ENCODE assay signal across 8 cellular contexts in the genomic region with DNA sequence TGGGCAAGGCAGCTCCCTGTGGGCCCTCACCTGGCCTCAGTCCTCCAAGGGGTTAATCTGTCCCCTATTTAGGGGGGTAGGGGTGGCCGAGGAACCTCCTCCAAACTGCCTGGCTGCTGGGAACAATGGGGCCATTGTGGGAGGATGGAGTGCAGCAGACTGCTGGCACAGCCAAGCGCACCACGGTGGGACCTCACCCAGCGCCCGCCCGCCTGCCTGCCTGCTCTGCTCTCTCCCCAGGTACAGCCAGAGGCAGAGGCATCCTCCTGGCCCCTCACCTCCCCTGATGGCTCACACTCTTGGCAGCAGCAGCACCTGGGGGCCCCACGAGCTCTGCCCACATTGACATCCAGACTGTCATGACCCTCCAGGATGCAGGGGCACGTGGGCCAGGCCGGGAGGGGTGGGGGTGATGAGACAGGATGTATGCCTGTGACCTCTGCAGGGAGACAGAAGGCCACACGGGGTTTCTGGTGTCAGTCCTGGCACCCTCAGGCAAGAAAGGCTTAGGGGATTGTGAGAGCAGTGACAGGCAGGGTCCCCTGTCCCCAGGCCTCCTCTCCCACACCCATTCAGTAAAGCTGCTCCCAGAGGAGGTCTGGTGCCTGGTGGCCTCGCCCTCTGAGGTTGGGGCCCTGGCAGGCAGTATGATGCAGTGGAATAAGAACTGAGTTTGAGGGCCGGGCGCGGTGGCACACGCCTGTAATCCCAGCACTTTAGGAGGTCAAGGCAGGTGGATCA. TPM values are rescaled to one million over a fixed set of nuclear protein-coding genes. Genes with fewer than 3 reads are reported as not detected.
DNase-seq lines count a peak whose midpoint lies in the region; ATAC-seq and TF ChIP-seq lines count a peak whose summit lies in the region.

No MANE protein-coding gene starts in this region.

- H3K27ac Mint-ChIP-seq in T-helper 17 cell (peak overlapping the region; percentile 98), type B pancreatic cell (peak overlapping the region; percentile 98)

- ATAC-seq in HG02678 (IDR thresholded peaks at IDR 0.05; ENCODE audit: unreplicated experiment) = peak; percentile 33
- peak; percentile 51 for ATAC-seq in T-helper 17 cell
- no peak for ATAC-seq in HG02870 (IDR thresholded peaks at IDR 0.05; ENCODE audit: unreplicated experiment)

- peak overlapping the region; percentile 95 for H3K27ac ChIP-seq in muscle layer of colon (ENCODE audit: low read depth, low read length)

- H3K27me3 Mint-ChIP-seq in T-helper 17 cell = no peaks in the 10 kb centered on the region
- H3K27me3 Mint-ChIP-seq in type B pancreatic cell = no peaks in the 10 kb centered on the region

- H3K4me1 ChIP-seq in muscle layer of colon (ENCODE audit: insufficient read depth, low read length) = peaks cover 94% of the 10 kb centered on the region

- no peaks in the 10 kb centered on the region for H3K9me3 Mint-ChIP-seq in type B pancreatic cell

- no peaks in the 10 kb centered on the region for H3K36me3 Mint-ChIP-seq in T-helper 17 cell (ENCODE audit: low read depth)
- H3K36me3 Mint-ChIP-seq in type B pancreatic cell = no peaks in the 10 kb centered on the region

- H3K9me3 ChIP-seq in T-helper 17 cell (ENCODE audit: control insufficient read depth, low read length, poor library complexity, severe bottlenecking) (no peaks in the 10 kb centered on the region), muscle layer of colon (ENCODE audit: low read length) (no peaks in the 10 kb centered on the region)

- H3K9ac ChIP-seq in muscle layer of colon (ENCODE audit: low read length) = peak overlapping the region; percentile 33

- DNase-seq in T-helper 17 cell = peak; percentile 42 to 72 (median 56)
- peak; percentile 86 for DNase-seq in central memory CD4-positive, alpha-beta T cell
- no peak for DNase-seq in type B pancreatic cell (ENCODE audit: extremely low spot score, unreplicated experiment)
- no peak for DNase-seq in CD1c-positive myeloid dendritic cell (ENCODE audit: extremely low spot score)
- no peak for DNase-seq in inferior parietal cortex (ENCODE audit: extremely low spot score)

- H3K36me3 ChIP-seq in muscle layer of colon (ENCODE audit: insufficient read depth, low read length) = no peaks in the 10 kb centered on the region

- H3K4me3 Mint-ChIP-seq in T-helper 17 cell = peak overlapping the region; percentile 93
- H3K4me3 Mint-ChIP-seq in type B pancreatic cell = peak overlapping the region; percentile 71

- H3K4me3 ChIP-seq in muscle layer of colon (ENCODE audit: low read depth in 1 of 2, low read length in 2 of 2) = peak overlapping the region in 1 of 2 donors; percentile 35

- TF ChIP-seq CTCF in type B pancreatic cell (conservative IDR thresholded peaks at IDR 0.05) = no peak

- H3K4me1 Mint-ChIP-seq in T-helper 17 cell = peaks cover 66% of the 10 kb centered on the region
- H3K4me1 Mint-ChIP-seq in type B pancreatic cell (ENCODE audit: unreplicated experiment) = peaks cover 56% of the 10 kb centered on the region

- no peaks in the 10 kb centered on the region for H3K27me3 ChIP-seq in muscle layer of colon (ENCODE audit: control insufficient read depth in 1 of 2, insufficient read depth in 2 of 2, low read length in 2 of 2)

RNA-seq across cellular contexts. Expression of a gene that starts 11.4 kb away (rescaled TPM):
- 100 to 1,000 TPM; 186 to 204 TPM for total RNA-seq in T-helper 17 cell
- 44.4 and 77.2 TPM in 2 replicates for total RNA-seq in type B pancreatic cell (ENCODE audit: low replicate concordance)

RNA-seq across cellular contexts. Expression of a gene that starts 30.7 kb away (rescaled TPM):
- 10 to 100 TPM; 11.1 to 15.0 TPM for total RNA-seq in T-helper 17 cell
- total RNA-seq in type B pancreatic cell (ENCODE audit: low replicate concordance) = not detected in 2 replicates

RNA-seq across cellular contexts. Expression of a gene that starts 41.8 kb away (rescaled TPM):
- total RNA-seq in T-helper 17 cell (not detected), type B pancreatic cell (ENCODE audit: low replicate concordance) (26.8 and 30.1 TPM in 2 replicates)

RNA-seq across cellular contexts. Expression of a gene that starts 57.2 kb away (rescaled TPM):
- total RNA-seq in T-helper 17 cell = not detected
- total RNA-seq in type B pancreatic cell (ENCODE audit: low replicate concordance) = not detected in 2 replicates

Comparison
In these comparisons a context has a peak if more than half of its experiments do, and no peak if none do; other contexts are left out.
1. DNase-seq: peak in T-helper 17 cell (3 of 3) and central memory CD4-positive, alpha-beta T cell (single experiment); none in type B pancreatic cell (single experiment), CD1c-positive myeloid dendritic cell (single experiment) and inferior parietal cortex (single experiment).
2. RNA of a gene that starts 30.7 kb away (total RNA-seq): 11.1 to 15.0 TPM in T-helper 17 cell; not detected in type B pancreatic cell; every median in the first group is over 10 times any median in the second.
3. RNA of a gene that starts 41.8 kb away (total RNA-seq): 26.8 to 30.1 TPM in type B pancreatic cell; not detected in T-helper 17 cell; every median in the first group is over 10 times any median in the second.